Comparison of ENCODE assay signal across 1 cellular context in genomic region chr3:105905328-105905727, GRCh38.
TF ChIP-seq lines count a peak whose summit lies in the region.

No MANE protein-coding gene starts in this region.

TF ChIP-seq in GM23338, 12 proteins besides CTCF, POLR2A, EP300 and RAD21 (continued from another document):
- TF ChIP-seq ETS1 (IDR thresholded peaks at IDR 0.05) (no peak), REST (IDR thresholded peaks at IDR 0.05; ENCODE audit: unreplicated experiment) (no peak)
